Comparison of ENCODE assay signal across 14 cellular contexts in genomic region chr16:2425825-2426430, GRCh38. TPM values are rescaled to one million over a fixed set of nuclear protein-coding genes. Genes with fewer than 3 reads are reported as not detected.
DNase-seq lines count a peak whose midpoint lies in the region; ATAC-seq, FAIRE-seq and TF ChIP-seq lines count a peak whose summit lies in the region.
"Had no signal": no experiment of that assay in that cellular context is flagged by ENCODE, and none has a peak within 500 bp of the region (broad histone marks: within the 10 kb centered on the region; RNA-seq: fewer than 3 reads in every experiment).

No MANE protein-coding gene starts in this region.

- H3K27me3 ChIP-seq in CD8-positive, alpha-beta memory T cell (ENCODE audit: insufficient read depth, low read length, poor library complexity, severe bottlenecking), result no peaks in the 10 kb centered on the region
- H3K27me3 ChIP-seq in upper lobe of right lung (no peaks in the 10 kb centered on the region), BE2C (no peaks in the 10 kb centered on the region)

- no peak overlapping the region for H3K27ac Mint-ChIP-seq in CD8-positive, alpha-beta memory T cell
- no peak overlapping the region for H3K27ac Mint-ChIP-seq in nephron
- H3K27ac Mint-ChIP-seq: GM23338 had no signal

- H3K4me3 ChIP-seq in CD8-positive, alpha-beta memory T cell (ENCODE audit: low read length), result no peak overlapping the region
- no peak overlapping the region for H3K4me3 ChIP-seq in HEK293 (ENCODE audit: low read depth, low read length)
- no peak overlapping the region for H3K4me3 ChIP-seq in upper lobe of right lung
- no peak overlapping the region for H3K4me3 ChIP-seq in kidney (ENCODE audit: low read length in 2 of 2)
- no peak overlapping the region for H3K4me3 ChIP-seq in BE2C (ENCODE audit: low read depth, low read length)
- H3K4me3 ChIP-seq: A549, GM23338 had no signal

- no peak overlapping the region for H3K9ac ChIP-seq in kidney (ENCODE audit: low read length in 2 of 2)

- ATAC-seq in upper lobe of right lung, result no peak
- ATAC-seq: A549, GM23338 had no signal

- H3K27me3 Mint-ChIP-seq in CD8-positive, alpha-beta memory T cell, result no peaks in the 10 kb centered on the region
- H3K27me3 Mint-ChIP-seq in nephron (ENCODE audit: low read depth), result peaks cover 4% of the 10 kb centered on the region

- H3K36me3 Mint-ChIP-seq in CD8-positive, alpha-beta memory T cell, result peaks cover 0 to 3% (median 0%) of the 10 kb centered on the region in 3 donors
- H3K36me3 Mint-ChIP-seq in nephron (ENCODE audit: low read depth), result no peaks in the 10 kb centered on the region

- peaks cover 19 to 34% (median 33%) of the 10 kb centered on the region in 3 donors for H3K4me1 Mint-ChIP-seq in CD8-positive, alpha-beta memory T cell
- peaks cover 17% of the 10 kb centered on the region for H3K4me1 Mint-ChIP-seq in nephron

- intact Hi-C loops in upper lobe of right lung (cut with DNase I), result no loop called here
- intact Hi-C loops in kidney (cut with DNase I), result no loop called here

- FAIRE-seq in kidney (lab: Jason Lieb, UNC), result no peak
- FAIRE-seq: A549, GM18507 had no signal

- peak overlapping the region in 4 of 7 donors; percentile 12 to 83 (median 48) for H3K4me3 Mint-ChIP-seq in CD8-positive, alpha-beta memory T cell
- H3K4me3 Mint-ChIP-seq in nephron, result peak overlapping the region in 2 of 3 experiments; percentile 26 to 56
- H3K4me3 Mint-ChIP-seq: CD14-positive monocyte, GM23338 had no signal

- TF ChIP-seq CTCF in HEK293 (tag by site-specific recombination; IDR thresholded peaks at IDR 0.05), result no peak
- TF ChIP-seq CTCF in nephron (IDR thresholded peaks at IDR 0.05; ENCODE audit: unreplicated experiment in 3 of 3), result no peak
- TF ChIP-seq CTCF in upper lobe of right lung (IDR thresholded peaks at IDR 0.05), result no peak
- no peak for TF ChIP-seq CTCF in kidney (IDR thresholded peaks at IDR 0.05; ENCODE audit: borderline replicate concordance, extremely low read depth, insufficient read depth)
- no peak for TF ChIP-seq CTCF in BE2C (IDR thresholded peaks at IDR 0.05; ENCODE audit: low read depth, low read length)

- CTCF ChIA-PET in CD8-positive, alpha-beta memory T cell (lab: Charles Lee), result no interaction called here
- CTCF ChIA-PET in HEK293 (lab: Yijun Ruan, JAX), result no interaction called here

- H3K9me3 ChIP-seq in CD8-positive, alpha-beta memory T cell (ENCODE audit: low read length), result no peaks in the 10 kb centered on the region
- H3K9me3 ChIP-seq in HEK293 (ENCODE audit: control insufficient read depth, insufficient read depth, low read depth, low read length) (no peaks in the 10 kb centered on the region), upper lobe of right lung (no peaks in the 10 kb centered on the region), kidney (ENCODE audit: control insufficient read depth in 1 of 2, low read length in 2 of 2) (no peaks in the 10 kb centered on the region), BE2C (no peaks in the 10 kb centered on the region)
- H3K9me3 ChIP-seq: A549 had no signal

- POLR2A ChIA-PET in CD8-positive, alpha-beta memory T cell (lab: Charles Lee), result no interaction called here
- POLR2A ChIA-PET in HEK293 (lab: Yijun Ruan, JAX), result no interaction called here

- no peaks in the 10 kb centered on the region for H3K9me3 Mint-ChIP-seq in CD8-positive, alpha-beta memory T cell
- no peaks in the 10 kb centered on the region for H3K9me3 Mint-ChIP-seq in nephron
- H3K9me3 Mint-ChIP-seq: CD14-positive monocyte, GM23338 had no signal

- H3K36me3 ChIP-seq in CD8-positive, alpha-beta memory T cell (ENCODE audit: insufficient read depth, low read length), result no peaks in the 10 kb centered on the region
- H3K36me3 ChIP-seq in HEK293 (ENCODE audit: control insufficient read depth in 2 of 2, insufficient read depth in 1 of 2, low read length in 2 of 2) (peaks cover 0 to 3% of the 10 kb centered on the region in 2 experiments; a peak in 1 of 3 replicates), upper lobe of right lung (no peaks in the 10 kb centered on the region), kidney (ENCODE audit: control insufficient read depth in 1 of 2, insufficient read depth in 2 of 2, low read length in 2 of 2) (no peaks in the 10 kb centered on the region), BE2C (peaks cover 9% of the 10 kb centered on the region)

- no peak overlapping the region for H3K27ac ChIP-seq in CD8-positive, alpha-beta memory T cell (ENCODE audit: low read depth, low read length)
- no peak overlapping the region for H3K27ac ChIP-seq in HEK293 (ENCODE audit: extremely low read depth, low read depth, low read length)
- no peak overlapping the region for H3K27ac ChIP-seq in upper lobe of right lung
- no peak overlapping the region for H3K27ac ChIP-seq in kidney (ENCODE audit: low read depth in 2 of 2, low read length in 2 of 2)
- H3K27ac ChIP-seq: A549 had no signal

- peaks cover 16% of the 10 kb centered on the region for H3K4me1 ChIP-seq in CD8-positive, alpha-beta memory T cell (ENCODE audit: insufficient read depth, low read length)
- H3K4me1 ChIP-seq in HEK293 (ENCODE audit: control insufficient read depth, insufficient read depth, low read length) (no peaks in the 10 kb centered on the region; the same call in 1 of the 2 replicates), upper lobe of right lung (peaks cover 13% of the 10 kb centered on the region), kidney (ENCODE audit: control insufficient read depth in 1 of 2, insufficient read depth in 1 of 2, low read depth in 1 of 2, low read length in 2 of 2) (peaks cover 9 to 14% of the 10 kb centered on the region in 2 donors), BE2C (peaks cover 5% of the 10 kb centered on the region; the same call in 1 of the 2 replicates)

- no peak for DNase-seq in CD8-positive, alpha-beta memory T cell
- peak; percentile 52 for DNase-seq in upper lobe of right lung
- DNase-seq in kidney, result no peak
- no peak for DNase-seq in BE2C
- DNase-seq: DMS 273 treated with DMSO at 0.1 percent for 48 hours, H7 had no signal

TF ChIP-seq in HEK293, 187 proteins besides CTCF, POLR2A, EP300 and RAD21:
- TF ChIP-seq ZNF692 (tag by site-specific recombination; IDR thresholded peaks at IDR 0.05) (peak; percentile 58), ZNF560 (tag by site-specific recombination; IDR thresholded peaks at IDR 0.05; ENCODE audit: borderline replicate concordance) (no peak), ZFP69B (tag by site-specific recombination; IDR thresholded peaks at IDR 0.05) (peak; percentile 13; the same call in 1 of the 2 replicates)

RNA-seq across cellular contexts. Expression of gene CCNF, which starts 3.3 kb away (rescaled TPM):
- total RNA-seq in CD8-positive, alpha-beta memory T cell, result 10 to 100 TPM; 30.5 to 30.8 TPM
- polyA plus RNA-seq in CD8-positive, alpha-beta memory T cell, result 2.6 TPM
- total RNA-seq in upper lobe of right lung, result 3.6 TPM
- 2.9 TPM for total RNA-seq in kidney
- 0.77 TPM for polyA plus RNA-seq in kidney (ENCODE audit: insufficient read depth, low read depth, low replicate concordance)
- 18.6 TPM for polyA plus RNA-seq in BE2C (2012; ENCODE audit: insufficient read depth, insufficient read length, low read depth)

RNA-seq across cellular contexts. Expression of gene TEDC2, which starts 34.0 kb away (rescaled TPM):
- 10 to 100 TPM; 32.1 to 34.2 TPM for total RNA-seq in CD8-positive, alpha-beta memory T cell
- polyA plus RNA-seq in CD8-positive, alpha-beta memory T cell, result 0.56 TPM
- total RNA-seq in upper lobe of right lung, result not detected
- 1.4 TPM for total RNA-seq in kidney
- 1.7 TPM for polyA plus RNA-seq in kidney (ENCODE audit: insufficient read depth, low read depth, low replicate concordance)
- 13.3 TPM for polyA plus RNA-seq in BE2C (2012; ENCODE audit: insufficient read depth, insufficient read length, low read depth)

RNA-seq across cellular contexts. Expression of gene NTN3, which starts 45.2 kb away (rescaled TPM):
- not detected for total RNA-seq in CD8-positive, alpha-beta memory T cell
- polyA plus RNA-seq in CD8-positive, alpha-beta memory T cell, result not detected
- total RNA-seq in upper lobe of right lung (not detected), kidney (0.28 TPM)
- not detected for polyA plus RNA-seq in kidney (ENCODE audit: insufficient read depth, low read depth, low replicate concordance)
- 4.2 TPM for polyA plus RNA-seq in BE2C (2012; ENCODE audit: insufficient read depth, insufficient read length, low read depth)
- total RNA-seq: Daoy, HT1080 had no signal
- polyA plus RNA-seq: A549, CD14-positive monocyte had no signal

RNA-seq across cellular contexts. Expression of gene TBC1D24, which starts 49.0 kb away (rescaled TPM):
- total RNA-seq in CD8-positive, alpha-beta memory T cell, result 10 to 100 TPM; 28.3 to 32.7 TPM
- polyA plus RNA-seq in CD8-positive, alpha-beta memory T cell, result 3.5 TPM
- 43.7 TPM for total RNA-seq in upper lobe of right lung
- total RNA-seq in kidney, result 25.7 TPM
- 23.9 TPM for polyA plus RNA-seq in kidney (ENCODE audit: insufficient read depth, low read depth, low replicate concordance)
- 27.6 TPM for polyA plus RNA-seq in BE2C (2012; ENCODE audit: insufficient read depth, insufficient read length, low read depth)

Comparison
In these comparisons a context has a peak if more than half of its experiments do, and no peak if none do; other contexts are left out.
1. RNA of gene TEDC2, which starts 34.0 kb away (total RNA-seq): 32.1 to 34.2 TPM in CD8-positive, alpha-beta memory T cell; 1.4 TPM in kidney (single experiment) and not detected in upper lobe of right lung (single experiment); every median in the first group is over 10 times any median in the second.